Comparison of ENCODE assay signal across 30 cellular contexts in the genomic region with DNA sequence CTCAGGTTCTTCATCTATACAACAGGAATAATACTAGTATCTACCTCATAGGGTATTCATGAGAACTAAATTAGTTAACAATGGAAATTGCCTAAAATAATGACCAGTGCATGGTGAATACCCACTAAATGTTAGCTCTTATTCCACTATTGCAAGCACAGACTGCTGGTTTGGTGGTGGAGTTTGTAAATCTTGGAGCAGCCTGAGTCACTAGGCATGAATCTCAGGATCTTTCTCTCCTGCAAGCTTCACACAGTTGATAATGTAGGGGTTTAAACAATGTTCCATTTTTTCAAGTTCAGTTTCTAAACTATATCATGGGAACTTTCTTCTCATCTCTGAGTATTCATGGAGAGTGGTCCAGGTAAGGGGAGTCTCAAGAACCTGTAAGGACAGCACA.
"Had no signal": no experiment of that assay in that cellular context is flagged by ENCODE, and none has a peak within 500 bp of the region (broad histone marks: within the 10 kb centered on the region; RNA-seq: fewer than 3 reads in every experiment).

No MANE protein-coding gene starts in this region.

- H3K4me1 ChIP-seq: neural progenitor cell, parathyroid adenoma, psoas muscle, sigmoid colon, spleen, suprapubic skin, testis, tibial artery, upper lobe of left lung, vagina had no signal

- H3K27ac Mint-ChIP-seq: natural killer cell; nephron; neural progenitor cell; progenitor cell of endocrine pancreas; stimulated activated memory B cell treated with anti-CD40 and anti-IgM and Interleukin-4, amounts not matched to agents 10 μg/mL and 1 μg/mL and 100 μg/mL, for 72 hours had no signal

- H3K4me3 Mint-ChIP-seq: natural killer cell; nephron; neural progenitor cell; stimulated activated memory B cell treated with anti-CD40 and anti-IgM and Interleukin-4, amounts not matched to agents 10 μg/mL and 1 μg/mL and 100 μg/mL, for 72 hours; stimulated activated naive CD8-positive, alpha-beta T cell treated with anti-CD3 and anti-CD28 coated beads, Interleukin-15, amount 100 ng/mL, for 72 hours had no signal

- DNase-seq: natural killer cell; occipital lobe; ovary; posterior cingulate gyrus; psoas muscle; right cardiac atrium; right lobe of liver; sigmoid colon; small intestine; spleen; stimulated activated CD4-positive, alpha-beta T cell treated with anti-CD3 and anti-CD28 coated beads, Interleukin-12 subunit alpha, Interleukin-12 subunit beta, amount 100 ng/mL, for 4 hours; stimulated activated CD4-positive, alpha-beta T cell treated with anti-CD3 and anti-CD28 coated beads, Interleukin-1b, Interleukin-23, amount 100 ng/mL, for 48 hours; stimulated activated CD4-positive, alpha-beta T cell treated with anti-CD3 and anti-CD28 coated beads, Interleukin-4, amount 100 ng/mL, for 1 hour; stimulated activated CD4-positive, alpha-beta T cell treated with anti-CD3 and anti-CD28 coated beads, Interleukin-4, amount 100 ng/mL, for 4 hours; stimulated activated CD8-positive, alpha-beta memory T cell treated with anti-CD3 and anti-CD28 coated beads, Interleukin-4, amount 100 ng/mL, for 48 hours; stimulated activated naive CD4-positive, alpha-beta T cell; stimulated activated naive CD8-positive, alpha-beta T cell treated with anti-CD3 and anti-CD28 coated beads, Interleukin-15, amount 100 ng/mL, for 72 hours; stimulated activated naive CD8-positive, alpha-beta T cell treated with anti-CD3 and anti-CD28 coated beads, Interleukin-15, Interleukin-2, amounts not matched to agents 100 U/mL and 50 U/mL, for 24 hours; substantia nigra; testis; tibial artery; trophoblast cell; upper lobe of left lung had no signal

- H3K36me3 Mint-ChIP-seq: neural progenitor cell; stimulated activated memory B cell treated with anti-CD40 and anti-IgM and Interleukin-4, amounts not matched to agents 10 μg/mL and 1 μg/mL and 100 μg/mL, for 72 hours had no signal

- ATAC-seq: natural killer cell; psoas muscle; right cardiac atrium; right lobe of liver; stimulated activated naive CD8-positive, alpha-beta T cell treated with anti-CD3 and anti-CD28 coated beads, Interleukin-15, amount 100 ng/mL, for 72 hours; stimulated activated naive CD8-positive, alpha-beta T cell treated with anti-CD3 and anti-CD28 coated beads, Interleukin-15, Interleukin-2, amounts not matched to agents 100 U/mL and 50 U/mL, for 24 hours had no signal

- H3K9me3 Mint-ChIP-seq: neural progenitor cell had no signal

- H3K27me3 Mint-ChIP-seq: progenitor cell of endocrine pancreas; stimulated activated memory B cell treated with anti-CD40 and anti-IgM and Interleukin-4, amounts not matched to agents 10 μg/mL and 1 μg/mL and 100 μg/mL, for 72 hours; stimulated activated naive CD8-positive, alpha-beta T cell treated with anti-CD3 and anti-CD28 coated beads, Interleukin-15, amount 100 ng/mL, for 72 hours had no signal

- H3K4me2 ChIP-seq: neural progenitor cell had no signal

- H3K27ac ChIP-seq: neural progenitor cell, ovary, parathyroid adenoma, psoas muscle, right lobe of liver, sigmoid colon, spleen, suprapubic skin, testis, tibial artery, upper lobe of left lung, vagina had no signal

- H3K4me1 Mint-ChIP-seq: natural killer cell; nephron; stimulated activated memory B cell treated with anti-CD40 and anti-IgM and Interleukin-4, amounts not matched to agents 10 μg/mL and 1 μg/mL and 100 μg/mL, for 72 hours; stimulated activated naive CD8-positive, alpha-beta T cell treated with anti-CD3 and anti-CD28 coated beads, Interleukin-15, amount 100 ng/mL, for 72 hours had no signal

- H2AFZ ChIP-seq: neural progenitor cell, parathyroid adenoma had no signal

- H3K36me3 ChIP-seq: neural progenitor cell, ovary, right lobe of liver, sigmoid colon, spleen, suprapubic skin, tibial artery, upper lobe of left lung, vagina had no signal

- H3K27me3 ChIP-seq: neural progenitor cell, ovary, right lobe of liver, sigmoid colon, spleen, suprapubic skin, testis, tibial artery, upper lobe of left lung, vagina had no signal

- H3K9ac ChIP-seq: neural progenitor cell, parathyroid adenoma had no signal

- H3K4me3 ChIP-seq: neural progenitor cell, ovary, psoas muscle, right lobe of liver, sigmoid colon, spleen, suprapubic skin, testis, tibial artery, upper lobe of left lung, vagina had no signal

- H3K9me3 ChIP-seq: ovary, psoas muscle, right lobe of liver, sigmoid colon, suprapubic skin, testis, tibial artery, vagina had no signal
